In genomic region chr2:205930209-205930608, GRCh38 we compare ENCODE assay signal across 13 cellular contexts.
DNase-seq lines count a peak whose midpoint lies in the region; ATAC-seq and TF ChIP-seq lines count a peak whose summit lies in the region.
"Had no signal": no experiment of that assay in that cellular context is flagged by ENCODE, and none has a peak within 500 bp of the region (broad histone marks: within the 10 kb centered on the region; RNA-seq: fewer than 3 reads in every experiment).

No MANE protein-coding gene starts in this region.

- H3K9me3 Mint-ChIP-seq in MCF 10A (ENCODE audit: unreplicated experiment): no peaks in the 10 kb centered on the region
- H3K9me3 Mint-ChIP-seq: neural crest cell had no signal

- H3K9ac ChIP-seq in mucosa of rectum (ENCODE audit: low read depth in 1 of 2, low read length in 2 of 2): peak overlapping the region in 1 of 2 donors; percentile 5

- POLR2A ChIA-PET in MCF 10A (lab: Yijun Ruan, JAX): no interaction called here

- no peak for TF ChIP-seq CTCF in AG10803 (conservative IDR thresholded peaks at IDR 0.05; ENCODE audit: low read length)
- no peak for TF ChIP-seq CTCF in fibroblast of pulmonary artery (IDR thresholded peaks at IDR 0.05; ENCODE audit: low read length, missing control alignments)
- no peak for TF ChIP-seq CTCF in MCF 10A (IDR thresholded peaks at IDR 0.05; ENCODE audit: unreplicated experiment)

- peak overlapping the region; percentile 40 to 69 for H3K27ac ChIP-seq in mucosa of rectum (ENCODE audit: low read depth in 2 of 2, low read length in 2 of 2)
- H3K27ac ChIP-seq: gastroesophageal sphincter had no signal

- H3K36me3 ChIP-seq in mucosa of rectum (ENCODE audit: control insufficient read depth in 2 of 2, insufficient read depth in 2 of 2, low read length in 2 of 2): no peaks in the 10 kb centered on the region
- H3K36me3 ChIP-seq: gastroesophageal sphincter had no signal

- H3K36me3 Mint-ChIP-seq in MCF 10A (ENCODE audit: insufficient read depth, unreplicated experiment): no peaks in the 10 kb centered on the region

- ATAC-seq in HG03439 (IDR thresholded peaks at IDR 0.05; ENCODE audit: unreplicated experiment): no peak
- ATAC-seq: gastroesophageal sphincter, HCT116 had no signal

- H3K4me1 ChIP-seq in mucosa of rectum (ENCODE audit: control insufficient read depth in 2 of 2, insufficient read depth in 2 of 2, low read length in 2 of 2): peaks cover 12% of the 10 kb centered on the region in 2 donors

- peaks cover 33% of the 10 kb centered on the region for H3K27me3 Mint-ChIP-seq in MCF 10A (ENCODE audit: insufficient read depth, unreplicated experiment)

- H3K9me3 ChIP-seq in mucosa of rectum (ENCODE audit: control insufficient read depth in 2 of 2, low read length in 2 of 2): no peaks in the 10 kb centered on the region
- H3K9me3 ChIP-seq: gastroesophageal sphincter had no signal

- H3K4me3 ChIP-seq in AG10803 (ENCODE audit: low read length) (no peak overlapping the region), fibroblast of pulmonary artery (replicated peaks; ENCODE audit: low read depth, low read length) (no peak overlapping the region), mucosa of rectum (ENCODE audit: low read length in 2 of 2) (no peak overlapping the region)
- H3K4me3 ChIP-seq: gastroesophageal sphincter had no signal

- H3K27me3 ChIP-seq in mucosa of rectum (ENCODE audit: control insufficient read depth in 2 of 2, insufficient read depth in 2 of 2, low read length in 2 of 2): peaks cover 0 to 3% of the 10 kb centered on the region in 2 donors
- H3K27me3 ChIP-seq: gastroesophageal sphincter had no signal

- no peak overlapping the region for H3K4me3 Mint-ChIP-seq in MCF 10A (ENCODE audit: unreplicated experiment)
- H3K4me3 Mint-ChIP-seq: neural crest cell had no signal

- intact Hi-C loops in MCF 10A (cut with micrococcal nuclease): no loop called here

- CTCF ChIA-PET in MCF 10A (lab: Yijun Ruan, JAX): interaction anchor here (1.0 to 2.0 kb wide), 5 partner anchors 11 to 607 kb away, joined by 3 to 17 read pairs (median 4); no protein-coding TSS in a partner anchor

- DNase-seq in AG10803 (ENCODE audit: low read depth): peak; percentile 15
- DNase-seq in M059J (ENCODE audit: low read depth): peak; percentile 4
- DNase-seq in fibroblast of pulmonary artery (ENCODE audit: low read depth): peak; percentile 86
- DNase-seq in MCF 10A (ENCODE audit: unreplicated experiment): no peak
- no peak for DNase-seq in KG1 (lab: John Stamatoyannopoulos, UW)
- DNase-seq in RKO (ENCODE audit: low spot score): no peak
- DNase-seq: activated gamma-delta T cell, left cardiac atrium had no signal

- no peak overlapping the region for H3K27ac Mint-ChIP-seq in MCF 10A (ENCODE audit: low read depth, unreplicated experiment)

- no peaks in the 10 kb centered on the region for H3K4me1 Mint-ChIP-seq in MCF 10A (ENCODE audit: insufficient read depth, unreplicated experiment)

- no TSS peak for BruUV-seq in MCF 10A (replicated peaks; lab: Mats Ljungman, UMichigan)

Comparison
In these comparisons a context has a peak if more than half of its experiments do, and no peak if none do; other contexts are left out.
1. DNase-seq: peak in AG10803 (single experiment), M059J (single experiment) and fibroblast of pulmonary artery (single experiment); none in MCF 10A (single experiment), KG1 (single experiment) and RKO (single experiment).